Comparison of ENCODE assay signal across 21 cellular contexts in the genomic region with DNA sequence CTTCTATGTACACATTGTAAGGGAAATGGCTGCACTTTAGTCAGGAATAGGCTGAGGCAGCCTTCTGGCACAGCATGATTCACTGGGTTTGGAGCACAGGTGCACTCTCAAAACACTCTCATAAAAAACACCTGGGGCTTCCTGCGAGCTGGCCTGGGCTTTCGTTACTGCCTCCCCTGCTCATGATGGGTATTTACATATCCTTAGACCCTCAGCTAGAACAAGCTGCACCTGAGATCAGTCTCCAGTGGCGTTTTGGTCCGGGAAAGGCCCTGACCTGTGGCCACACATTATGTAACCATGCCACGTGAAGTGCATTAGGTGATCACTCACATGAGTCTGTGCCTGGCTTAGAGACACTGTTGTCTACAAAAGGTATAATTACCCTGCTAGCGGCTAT.
DNase-seq lines count a peak whose midpoint lies in the region; ATAC-seq, FAIRE-seq and TF ChIP-seq lines count a peak whose summit lies in the region.
"Had no signal": no experiment of that assay in that cellular context is flagged by ENCODE, and none has a peak within 500 bp of the region (broad histone marks: within the 10 kb centered on the region; RNA-seq: fewer than 3 reads in every experiment).

No MANE protein-coding gene starts in this region.

- no peaks in the 10 kb centered on the region for H3K9me3 ChIP-seq in HepG2 (ENCODE audit: low read length)
- H3K9me3 ChIP-seq: BLaER1, upper lobe of right lung had no signal

- in situ Hi-C loops in HepG2 (cut with HindIII; ENCODE audit: extremely low pct_ligation_motif_present, low pct_unique_long_range_greater_than_20kb) (loop anchor here (10.0 kb wide), 1 partner anchor 1185 kb away; no protein-coding TSS in a partner anchor), brain microvascular endothelial cell (cut with HindIII; ENCODE audit: low pct_ligation_motif_present, low sequenced_read_pairs) (no loop called here)

- H3K4me1 ChIP-seq in HepG2 (ENCODE audit: insufficient read depth, low read length) = 0 out of 2 replicates have a peak, but pooled peaks cover 7% of the 10 kb centered on the region
- H3K4me1 ChIP-seq: upper lobe of right lung had no signal

- no peaks in the 10 kb centered on the region for H3K36me3 Mint-ChIP-seq in activated CD8-positive, alpha-beta memory T cell treated with anti-CD3 and anti-CD28 coated beads, Interleukin-2, amount 10 ng/mL, durations not matched to agents 7 days and 5 days
- H3K36me3 Mint-ChIP-seq: activated naive CD4-positive, alpha-beta T cell treated with anti-CD3 and anti-CD28 coated beads, Interleukin-2, amount 50 U/mL, for 24 hours had no signal

- DNase-seq in NCI-H146 (lab: John Stamatoyannopoulos, UW) = peak; percentile 87
- peak; percentile 97 for DNase-seq in NCI-H69 (lab: John Stamatoyannopoulos, UW)
- DNase-seq in HepG2 (ENCODE audit: low spot score) = no peak
- DNase-seq in activated CD8-positive, alpha-beta memory T cell treated with anti-CD3 and anti-CD28 coated beads, Interleukin-2, amount 10 ng/mL, durations not matched to agents 7 days and 5 days = no peak
- no peak for DNase-seq in brain microvascular endothelial cell
- no peak for DNase-seq in stimulated activated CD4-positive, alpha-beta T cell treated with anti-CD3 and anti-CD28 coated beads, Interleukin-2, amount 100 ng/mL, for 24 hours
- DNase-seq: activated CD4-positive, alpha-beta T cell treated with anti-CD3 and anti-CD28 coated beads, Interleukin-2, amount 10 ng/mL, durations not matched to agents 24 days and 14 days; activated T-cell treated with anti-CD3 and anti-CD28 coated beads, Interleukin-2, amount 50 U/mL, for 1 hour; cortex of kidney; mesenchymal stem cell; NCI-H1694; stimulated activated naive CD4-positive, alpha-beta T cell treated with Interleukin-2 at 50 U/mL for 16 hours; upper lobe of right lung had no signal

- POLR2A ChIA-PET in HepG2 (lab: Yijun Ruan, JAX) = no interaction called here

- no peak overlapping the region for H2AFZ ChIP-seq in HepG2 (ENCODE audit: low read length)

- BruUV-seq in HepG2 (replicated peaks; lab: Mats Ljungman, UMichigan) = no TSS peak

- no peak for TF ChIP-seq POLR2A in HepG2 (IDR thresholded peaks at IDR 0.05; ENCODE audit: insufficient read depth in 1 of 2, low read depth in 2 of 2, low read length in 2 of 2)

- H3K79me2 ChIP-seq in HepG2 (ENCODE audit: insufficient read depth, low read length) = no peaks in the 10 kb centered on the region

- H3K27ac ChIP-seq in HepG2 (ENCODE audit: extremely low read length, insufficient read depth, low read length) (no peak overlapping the region), brain microvascular endothelial cell (no peak overlapping the region)
- H3K27ac ChIP-seq: BLaER1, epithelial cell of prostate, SK-N-MC, upper lobe of right lung had no signal

- TF ChIP-seq RAD21 in HepG2 (CRISPR knock-in tag; IDR thresholded peaks at IDR 0.05) = no peak

- no peak for TF ChIP-seq EP300 in HepG2 (IDR thresholded peaks at IDR 0.05; ENCODE audit: low read depth in 2 of 2, low read length in 2 of 2)
- TF ChIP-seq EP300 in HepG2 (CRISPR knock-in tag; IDR thresholded peaks at IDR 0.05; ENCODE audit: borderline replicate concordance) = no peak

- H3K9me3 Mint-ChIP-seq in activated CD8-positive, alpha-beta memory T cell treated with anti-CD3 and anti-CD28 coated beads, Interleukin-2, amount 10 ng/mL, durations not matched to agents 7 days and 5 days (ENCODE audit: low read depth) = no peaks in the 10 kb centered on the region
- H3K9me3 Mint-ChIP-seq: activated CD4-positive, alpha-beta T cell treated with anti-CD3 and anti-CD28 coated beads, Interleukin-2, amount 10 ng/mL, durations not matched to agents 24 days and 14 days; activated naive CD4-positive, alpha-beta T cell treated with anti-CD3 and anti-CD28 coated beads, Interleukin-2, amount 50 U/mL, for 24 hours; nephron had no signal

- H3K4me3 Mint-ChIP-seq in activated CD8-positive, alpha-beta memory T cell treated with anti-CD3 and anti-CD28 coated beads, Interleukin-2, amount 10 ng/mL, durations not matched to agents 7 days and 5 days = no peak overlapping the region
- H3K4me3 Mint-ChIP-seq: activated CD4-positive, alpha-beta T cell treated with anti-CD3 and anti-CD28 coated beads, Interleukin-2, amount 10 ng/mL, durations not matched to agents 24 days and 14 days; activated naive CD4-positive, alpha-beta T cell treated with anti-CD3 and anti-CD28 coated beads, Interleukin-2, amount 50 U/mL, for 24 hours; nephron had no signal

- no peak overlapping the region for H3K9ac ChIP-seq in HepG2 (ENCODE audit: insufficient read depth, low read depth, low read length)
- H3K9ac ChIP-seq: BLaER1 had no signal

- no peak for FAIRE-seq in HepG2 (lab: Jason Lieb, UNC)

- H3K27ac Mint-ChIP-seq in activated CD8-positive, alpha-beta memory T cell treated with anti-CD3 and anti-CD28 coated beads, Interleukin-2, amount 10 ng/mL, durations not matched to agents 7 days and 5 days = no peak overlapping the region
- H3K27ac Mint-ChIP-seq: activated CD4-positive, alpha-beta T cell treated with anti-CD3 and anti-CD28 coated beads, Interleukin-2, amount 10 ng/mL, durations not matched to agents 24 days and 14 days; activated naive CD4-positive, alpha-beta T cell treated with anti-CD3 and anti-CD28 coated beads, Interleukin-2, amount 50 U/mL, for 24 hours; progenitor cell of endocrine pancreas had no signal

- no peaks in the 10 kb centered on the region for H3K4me1 Mint-ChIP-seq in activated CD8-positive, alpha-beta memory T cell treated with anti-CD3 and anti-CD28 coated beads, Interleukin-2, amount 10 ng/mL, durations not matched to agents 7 days and 5 days
- H3K4me1 Mint-ChIP-seq: activated naive CD4-positive, alpha-beta T cell treated with anti-CD3 and anti-CD28 coated beads, Interleukin-2, amount 50 U/mL, for 24 hours had no signal

- peak; percentile 52 for ATAC-seq in GM19351 (IDR thresholded peaks at IDR 0.05; ENCODE audit: unreplicated experiment)
- ATAC-seq in HepG2 = peak; percentile 21
- no peak for ATAC-seq in HG02759 (IDR thresholded peaks at IDR 0.05; ENCODE audit: unreplicated experiment)
- ATAC-seq in activated CD8-positive, alpha-beta memory T cell treated with anti-CD3 and anti-CD28 coated beads, Interleukin-2, amount 10 ng/mL, durations not matched to agents 7 days and 5 days = no peak
- ATAC-seq: upper lobe of right lung had no signal

- WGBS in HepG2 (ENCODE audit: low lambda C conversion rate) = 14% methylated on average over 2 of the region's 6 CpGs

- H3K4me3 ChIP-seq in HepG2 (replicated peaks in 1 of 3; ENCODE audit: insufficient read depth in 1 of 3, low read depth in 2 of 3, low read length in 3 of 3) (no peak overlapping the region), brain microvascular endothelial cell (ENCODE audit: low read depth, low read length) (no peak overlapping the region)
- H3K4me3 ChIP-seq: BLaER1, SK-N-MC, upper lobe of right lung had no signal

- no peak overlapping the region for H3K4me2 ChIP-seq in HepG2 (ENCODE audit: low read depth, low read length)
- H3K4me2 ChIP-seq: BLaER1 had no signal

- no peaks in the 10 kb centered on the region; a peak in 1 of 5 replicates for H3K27me3 ChIP-seq in HepG2 (ENCODE audit: control insufficient read depth in 1 of 2, insufficient read depth in 2 of 2, low read length in 2 of 2)
- H3K27me3 ChIP-seq in brain microvascular endothelial cell (replicated peaks) = no peaks in the 10 kb centered on the region
- H3K27me3 ChIP-seq: BLaER1, upper lobe of right lung had no signal

- no peaks in the 10 kb centered on the region for H3K27me3 Mint-ChIP-seq in activated CD8-positive, alpha-beta memory T cell treated with anti-CD3 and anti-CD28 coated beads, Interleukin-2, amount 10 ng/mL, durations not matched to agents 7 days and 5 days
- H3K27me3 Mint-ChIP-seq: activated CD4-positive, alpha-beta T cell treated with anti-CD3 and anti-CD28 coated beads, Interleukin-2, amount 10 ng/mL, durations not matched to agents 24 days and 14 days; activated naive CD4-positive, alpha-beta T cell treated with anti-CD3 and anti-CD28 coated beads, Interleukin-2, amount 50 U/mL, for 24 hours; progenitor cell of endocrine pancreas had no signal

- TF ChIP-seq CTCF in HepG2 (CRISPR knock-in tag; IDR thresholded peaks at IDR 0.05) (no peak), brain microvascular endothelial cell (IDR thresholded peaks at IDR 0.05; ENCODE audit: low read depth, low read length, missing control alignments) (no peak)

- no peaks in the 10 kb centered on the region for H4K20me1 ChIP-seq in HepG2 (ENCODE audit: insufficient read depth, low read length)
- H4K20me1 ChIP-seq: BLaER1 had no signal

- H3K36me3 ChIP-seq in HepG2 (replicated peaks in 1 of 2; ENCODE audit: control insufficient read depth in 1 of 2, insufficient read depth in 2 of 2, low read length in 2 of 2) (no peaks in the 10 kb centered on the region), brain microvascular endothelial cell (replicated peaks) (no peaks in the 10 kb centered on the region)
- H3K36me3 ChIP-seq: BLaER1, upper lobe of right lung had no signal

- intact Hi-C loops in HepG2 (cut with micrococcal nuclease; ENCODE audit: unreplicated experiment) = loop anchor here (10.0 kb wide), 1 partner anchor 1525 kb away; no protein-coding TSS in a partner anchor

- CTCF ChIA-PET in HepG2 (lab: Yijun Ruan, JAX; ENCODE audit: low intra/inter-chr PET ratio, low total read pairs) = no interaction called here
- CTCF ChIA-PET in activated CD8-positive, alpha-beta memory T cell treated with anti-CD3 and anti-CD28 coated beads, Interleukin-2, amount 10 ng/mL, durations not matched to agents 7 days and 5 days (lab: Charles Lee) = no interaction called here

TF ChIP-seq in HepG2, 621 proteins besides CTCF, POLR2A, EP300 and RAD21:
- TF ChIP-seq GABPB1 (CRISPR knock-in tag; IDR thresholded peaks at IDR 0.05) = no peak
- peak; percentile 14; the same call in 1 of the 2 replicates for TF ChIP-seq SALL1 (CRISPR knock-in tag; IDR thresholded peaks at IDR 0.05)
- TF ChIP-seq NR2F6 (IDR thresholded peaks at IDR 0.05) = no peak
- TF ChIP-seq NR2F6 (CRISPR knock-in tag; IDR thresholded peaks at IDR 0.05) = peak; percentile 26; the same call in 1 of the 2 replicates
- no peak for TF ChIP-seq NPAS2 (CRISPR knock-in tag; IDR thresholded peaks at IDR 0.05; ENCODE audit: borderline replicate concordance)
- TF ChIP-seq ZNF329 (CRISPR knock-in tag; IDR thresholded peaks at IDR 0.05; ENCODE audit: low read depth) = peak; percentile 90; the same call in 1 of the 2 replicates
- TF ChIP-seq, protein P1, sequence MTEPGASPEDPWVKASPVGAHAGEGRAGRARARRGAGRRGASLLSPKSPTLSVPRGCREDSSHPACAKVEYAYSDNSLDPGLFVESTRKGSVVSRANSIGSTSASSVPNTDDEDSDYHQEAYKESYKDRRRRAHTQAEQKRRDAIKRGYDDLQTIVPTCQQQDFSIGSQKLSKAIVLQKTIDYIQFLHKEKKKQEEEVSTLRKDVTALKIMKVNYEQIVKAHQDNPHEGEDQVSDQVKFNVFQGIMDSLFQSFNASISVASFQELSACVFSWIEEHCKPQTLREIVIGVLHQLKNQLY (CRISPR knock-in tag; IDR thresholded peaks at IDR 0.05) = 0 out of 2 replicates have a peak, but pooled peaks have one; percentile 42
- peak; percentile 49; the same call in 1 of the 2 replicates for TF ChIP-seq ARNTL (CRISPR knock-in tag; IDR thresholded peaks at IDR 0.05)

Comparison
In these comparisons a context has a peak if more than half of its experiments do, and no peak if none do; other contexts are left out.
1. ATAC-seq: peak in GM19351 (single experiment) and HepG2 (single experiment); none in HG02759 (single experiment) and activated CD8-positive, alpha-beta memory T cell treated with anti-CD3 and anti-CD28 coated beads, Interleukin-2, amount 10 ng/mL, durations not matched to agents 7 days and 5 days (single experiment).
2. DNase-seq: peak in NCI-H146 (single experiment) and NCI-H69 (single experiment); none in HepG2 (single experiment), activated CD8-positive, alpha-beta memory T cell treated with anti-CD3 and anti-CD28 coated beads, Interleukin-2, amount 10 ng/mL, durations not matched to agents 7 days and 5 days (single experiment), brain microvascular endothelial cell (single experiment) and stimulated activated CD4-positive, alpha-beta T cell treated with anti-CD3 and anti-CD28 coated beads, Interleukin-2, amount 100 ng/mL, for 24 hours (0 of 2).